1 cellular context compared by ENCODE assay signal in genomic region chr12:105580841-105581352, GRCh38.
TF ChIP-seq lines count a peak whose summit lies in the region.

No MANE protein-coding gene starts in this region.

TF ChIP-seq in HEK293, 187 proteins besides CTCF, POLR2A, EP300 and RAD21 (continued from another document and continues in another):
- TF ChIP-seq ZBTB7A (tag by site-specific recombination; IDR thresholded peaks at IDR 0.05; ENCODE audit: low read depth), result no peak
- no peak for TF ChIP-seq YY1 (tag by site-specific recombination; IDR thresholded peaks at IDR 0.05)
- TF ChIP-seq WT1 (tag by site-specific recombination; IDR thresholded peaks at IDR 0.05), result no peak
- TF ChIP-seq ZNF146 (tag by site-specific recombination; IDR thresholded peaks at IDR 0.05), result no peak
- TF ChIP-seq SETDB1 (IDR thresholded peaks at IDR 0.05; ENCODE audit: insufficient read length, low read length), result no peak
- TF ChIP-seq ZNF791 (tag by site-specific recombination; IDR thresholded peaks at IDR 0.05), result no peak
- no peak for TF ChIP-seq REPIN1 (tag by site-specific recombination; IDR thresholded peaks at IDR 0.05; ENCODE audit: low read depth)
- no peak for TF ChIP-seq ZBTB48 (tag by site-specific recombination; IDR thresholded peaks at IDR 0.05)
- TF ChIP-seq ZNF670 (tag by site-specific recombination; IDR thresholded peaks at IDR 0.05; ENCODE audit: low read depth), result no peak
- TF ChIP-seq ZNF37A (tag by site-specific recombination; IDR thresholded peaks at IDR 0.05), result no peak
- no peak for TF ChIP-seq INSM2 (tag by site-specific recombination; IDR thresholded peaks at IDR 0.05)
- no peak for TF ChIP-seq ZNF701 (tag by site-specific recombination; IDR thresholded peaks at IDR 0.05)
- no peak for TF ChIP-seq HOXD13 (CRISPR knock-in tag; IDR thresholded peaks at IDR 0.05; ENCODE audit: borderline replicate concordance)
- no peak for TF ChIP-seq ZBTB26 (tag by site-specific recombination; optimal IDR thresholded peaks at IDR 0.05)
- TF ChIP-seq ZNF211 (tag by site-specific recombination; IDR thresholded peaks at IDR 0.05; ENCODE audit: low read depth), result no peak
- TF ChIP-seq YY2 (tag by site-specific recombination; IDR thresholded peaks at IDR 0.05), result no peak
- TF ChIP-seq ZNF155 (tag by site-specific recombination; IDR thresholded peaks at IDR 0.05), result no peak
- TF ChIP-seq ZNF23 (tag by site-specific recombination; IDR thresholded peaks at IDR 0.05; ENCODE audit: borderline replicate concordance), result no peak
- TF ChIP-seq ZNF133 (tag by site-specific recombination; IDR thresholded peaks at IDR 0.05), result no peak
- TF ChIP-seq ZNF513 (tag by site-specific recombination; IDR thresholded peaks at IDR 0.05), result no peak
- peak; percentile 64; the same call in 1 of the 2 replicates for TF ChIP-seq GLI2 (tag by site-specific recombination; IDR thresholded peaks at IDR 0.05; ENCODE audit: borderline replicate concordance, low read depth)
- TF ChIP-seq ZNF354C (tag by site-specific recombination; IDR thresholded peaks at IDR 0.05; ENCODE audit: borderline replicate concordance, low read depth), result no peak
- TF ChIP-seq ZNF621 (tag by site-specific recombination; IDR thresholded peaks at IDR 0.05), result no peak
- no peak for TF ChIP-seq BCL11A (tag by site-specific recombination; IDR thresholded peaks at IDR 0.05; ENCODE audit: low read depth)
- TF ChIP-seq ZXDB (tag by site-specific recombination; IDR thresholded peaks at IDR 0.05), result peak; percentile 62
- TF ChIP-seq ZBTB20 (tag by site-specific recombination; IDR thresholded peaks at IDR 0.05), result no peak
- no peak for TF ChIP-seq ZNF169 (tag by site-specific recombination; IDR thresholded peaks at IDR 0.05)
- TF ChIP-seq ZNF600 (tag by site-specific recombination; IDR thresholded peaks at IDR 0.05), result 0 out of 2 replicates have a peak, but pooled peaks have one; percentile 26
- no peak for TF ChIP-seq ZNF335 (tag by site-specific recombination; conservative IDR thresholded peaks at IDR 0.05)
- no peak for TF ChIP-seq GLI4 (tag by site-specific recombination; IDR thresholded peaks at IDR 0.05)
- no peak; the same call in 1 of the 2 replicates for TF ChIP-seq MZF1 (tag by site-specific recombination; IDR thresholded peaks at IDR 0.05; ENCODE audit: borderline replicate concordance)
- no peak for TF ChIP-seq ZNF747 (tag by site-specific recombination; IDR thresholded peaks at IDR 0.05)
- TF ChIP-seq ZNF585B (tag by site-specific recombination; IDR thresholded peaks at IDR 0.05), result no peak
- no peak for TF ChIP-seq KLF1 (tag by site-specific recombination; IDR thresholded peaks at IDR 0.05)
- TF ChIP-seq ZNF529 (tag by site-specific recombination; IDR thresholded peaks at IDR 0.05; ENCODE audit: insufficient replicate concordance), result no peak
- TF ChIP-seq, protein P1, sequence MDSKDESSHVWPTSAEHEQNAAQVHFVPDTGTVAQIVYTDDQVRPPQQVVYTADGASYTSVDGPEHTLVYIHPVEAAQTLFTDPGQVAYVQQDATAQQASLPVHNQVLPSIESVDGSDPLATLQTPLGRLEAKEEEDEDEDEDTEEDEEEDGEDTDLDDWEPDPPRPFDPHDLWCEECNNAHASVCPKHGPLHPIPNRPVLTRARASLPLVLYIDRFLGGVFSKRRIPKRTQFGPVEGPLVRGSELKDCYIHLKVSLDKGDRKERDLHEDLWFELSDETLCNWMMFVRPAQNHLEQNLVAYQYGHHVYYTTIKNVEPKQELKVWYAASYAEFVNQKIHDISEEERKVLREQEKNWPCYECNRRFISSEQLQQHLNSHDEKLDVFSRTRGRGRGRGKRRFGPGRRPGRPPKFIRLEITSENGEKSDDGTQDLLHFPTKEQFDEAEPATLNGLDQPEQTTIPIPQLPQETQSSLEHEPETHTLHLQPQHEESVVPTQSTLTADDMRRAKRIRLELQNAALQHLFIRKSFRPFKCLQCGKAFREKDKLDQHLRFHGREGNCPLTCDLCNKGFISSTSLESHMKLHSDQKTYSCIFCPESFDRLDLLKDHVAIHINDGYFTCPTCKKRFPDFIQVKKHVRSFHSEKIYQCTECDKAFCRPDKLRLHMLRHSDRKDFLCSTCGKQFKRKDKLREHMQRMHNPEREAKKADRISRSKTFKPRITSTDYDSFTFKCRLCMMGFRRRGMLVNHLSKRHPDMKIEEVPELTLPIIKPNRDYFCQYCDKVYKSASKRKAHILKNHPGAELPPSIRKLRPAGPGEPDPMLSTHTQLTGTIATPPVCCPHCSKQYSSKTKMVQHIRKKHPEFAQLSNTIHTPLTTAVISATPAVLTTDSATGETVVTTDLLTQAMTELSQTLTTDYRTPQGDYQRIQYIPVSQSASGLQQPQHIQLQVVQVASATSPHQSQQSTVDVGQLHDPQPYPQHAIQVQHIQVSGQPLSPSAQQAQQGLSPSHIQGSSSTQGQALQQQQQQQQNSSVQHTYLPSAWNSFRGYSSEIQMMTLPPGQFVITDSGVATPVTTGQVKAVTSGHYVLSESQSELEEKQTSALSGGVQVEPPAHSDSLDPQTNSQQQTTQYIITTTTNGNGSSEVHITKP (tag by site-specific recombination; IDR thresholded peaks at IDR 0.05), result 0 out of 2 replicates have a peak, but pooled peaks have one; percentile 7
- peak; percentile 96 for TF ChIP-seq ZNF843 (tag by site-specific recombination; IDR thresholded peaks at IDR 0.05)
- no peak for TF ChIP-seq ZSCAN5A (tag by site-specific recombination; IDR thresholded peaks at IDR 0.05)
- no peak for TF ChIP-seq ZNF391 (tag by site-specific recombination; IDR thresholded peaks at IDR 0.05; ENCODE audit: borderline replicate concordance, low read depth)
- no peak for TF ChIP-seq ZNF16 (tag by site-specific recombination; IDR thresholded peaks at IDR 0.05; ENCODE audit: low read depth)
- TF ChIP-seq ZNF449 (tag by site-specific recombination; IDR thresholded peaks at IDR 0.05), result no peak
- TF ChIP-seq TRIM28 (IDR thresholded peaks at IDR 0.05; ENCODE audit: borderline replicate concordance, low read length), result 0 out of 2 replicates have a peak, but pooled peaks have one; percentile 22
- TF ChIP-seq, protein P2, sequence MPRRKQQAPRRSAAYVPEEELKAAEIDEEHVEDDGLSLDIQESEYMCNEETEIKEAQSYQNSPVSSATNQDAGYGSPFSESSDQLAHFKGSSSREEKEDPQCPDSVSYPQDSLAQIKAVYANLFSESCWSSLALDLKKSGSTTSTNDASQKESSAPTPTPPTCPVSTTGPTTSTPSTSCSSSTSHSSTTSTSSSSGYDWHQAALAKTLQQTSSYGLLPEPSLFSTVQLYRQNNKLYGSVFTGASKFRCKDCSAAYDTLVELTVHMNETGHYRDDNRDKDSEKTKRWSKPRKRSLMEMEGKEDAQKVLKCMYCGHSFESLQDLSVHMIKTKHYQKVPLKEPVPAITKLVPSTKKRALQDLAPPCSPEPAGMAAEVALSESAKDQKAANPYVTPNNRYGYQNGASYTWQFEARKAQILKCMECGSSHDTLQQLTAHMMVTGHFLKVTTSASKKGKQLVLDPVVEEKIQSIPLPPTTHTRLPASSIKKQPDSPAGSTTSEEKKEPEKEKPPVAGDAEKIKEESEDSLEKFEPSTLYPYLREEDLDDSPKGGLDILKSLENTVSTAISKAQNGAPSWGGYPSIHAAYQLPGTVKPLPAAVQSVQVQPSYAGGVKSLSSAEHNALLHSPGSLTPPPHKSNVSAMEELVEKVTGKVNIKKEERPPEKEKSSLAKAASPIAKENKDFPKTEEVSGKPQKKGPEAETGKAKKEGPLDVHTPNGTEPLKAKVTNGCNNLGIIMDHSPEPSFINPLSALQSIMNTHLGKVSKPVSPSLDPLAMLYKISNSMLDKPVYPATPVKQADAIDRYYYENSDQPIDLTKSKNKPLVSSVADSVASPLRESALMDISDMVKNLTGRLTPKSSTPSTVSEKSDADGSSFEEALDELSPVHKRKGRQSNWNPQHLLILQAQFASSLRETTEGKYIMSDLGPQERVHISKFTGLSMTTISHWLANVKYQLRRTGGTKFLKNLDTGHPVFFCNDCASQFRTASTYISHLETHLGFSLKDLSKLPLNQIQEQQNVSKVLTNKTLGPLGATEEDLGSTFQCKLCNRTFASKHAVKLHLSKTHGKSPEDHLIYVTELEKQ (tag by site-specific recombination; IDR thresholded peaks at IDR 0.05; ENCODE audit: borderline replicate concordance), result 0 out of 2 replicates have a peak, but pooled peaks have one; percentile 46
- no peak for TF ChIP-seq ZNF768 (tag by site-specific recombination; IDR thresholded peaks at IDR 0.05)
- TF ChIP-seq ZFP41 (tag by site-specific recombination; IDR thresholded peaks at IDR 0.05; ENCODE audit: borderline replicate concordance), result no peak
- TF ChIP-seq ZNF184 (tag by site-specific recombination; IDR thresholded peaks at IDR 0.05), result no peak
- no peak for TF ChIP-seq EGR2 (tag by site-specific recombination; IDR thresholded peaks at IDR 0.05; ENCODE audit: low read depth)
- peak; percentile 68 for TF ChIP-seq ZNF629 (tag by site-specific recombination; IDR thresholded peaks at IDR 0.05)
- no peak for TF ChIP-seq SALL2 (tag by site-specific recombination; IDR thresholded peaks at IDR 0.05; ENCODE audit: borderline replicate concordance)
- TF ChIP-seq KLF9 (tag by site-specific recombination; IDR thresholded peaks at IDR 0.05; ENCODE audit: low read depth), result peak; percentile 40; the same call in 1 of the 2 replicates
- no peak for TF ChIP-seq ZNF114 (tag by site-specific recombination; IDR thresholded peaks at IDR 0.05)
